In genomic region chr1:91885716-91886506, GRCh38 we compare ENCODE assay signal across 8 cellular contexts. TPM values are rescaled to one million over a fixed set of nuclear protein-coding genes. Genes with fewer than 3 reads are reported as not detected.
A peak's percentile ranks its signal among the peaks of the same experiment; 100 is the strongest.
DNase-seq lines count a peak whose midpoint lies in the region; ATAC-seq and TF ChIP-seq lines count a peak whose summit lies in the region.

TSS of gene TGFBR3 (minus strand) at chr1:91886151. CDS start at chr1:91861531, 24,620 bp downstream.

- ATAC-seq in HG02970 (IDR thresholded peaks at IDR 0.05; ENCODE audit: low FRiP score, unreplicated experiment): peak; percentile 53

- H3K36me3 ChIP-seq in kidney epithelial cell (ENCODE audit: control insufficient read depth, insufficient read depth, low read length): no peaks in the 10 kb centered on the region

- H3K27me3 ChIP-seq in kidney epithelial cell (ENCODE audit: control insufficient read depth, insufficient read depth, low read length): no peaks in the 10 kb centered on the region

- peak within 1 kb of the TSS; percentile 80 for H3K4me3 ChIP-seq in kidney epithelial cell (ENCODE audit: low read depth, low read length)

- peak; percentile 64 for TF ChIP-seq CTCF in kidney epithelial cell (IDR thresholded peaks at IDR 0.05; ENCODE audit: insufficient read depth, low read length, poor library complexity, severe bottlenecking)

- DNase-seq in NCI-H1436 (lab: John Stamatoyannopoulos, UW): peak; percentile 83
- no peak for DNase-seq in NCI-H1436 treated with DMSO at 0.1 percent for 48 hours (lab: John Stamatoyannopoulos, UW)
- peak; percentile 88 for DNase-seq in NCI-H2196 (lab: John Stamatoyannopoulos, UW; ENCODE audit: unreplicated experiment)
- peak; percentile 61 to 67 for DNase-seq in activated CD4-positive, alpha-beta T cell treated with anti-CD3 and anti-CD28 coated beads for 24 hours (ENCODE audit: low read depth in 2 of 2)
- DNase-seq in cerebellar cortex (ENCODE audit: low spot score): peak; percentile 69
- DNase-seq in kidney epithelial cell (ENCODE audit: low read depth): no peak
- DNase-seq in stimulated activated CD4-positive, alpha-beta T cell treated with anti-CD3 and anti-CD28 coated beads, Interleukin-15, amount 100 ng/mL, for 24 hours: peak; percentile 87

RNA-seq across cellular contexts. Expression of gene TGFBR3, which starts in this region (rescaled TPM):
- 4.2 and 5.5 TPM in 2 replicates for total RNA-seq in kidney epithelial cell

Comparison
In these comparisons a context has a peak if more than half of its experiments do, and no peak if none do; other contexts are left out.
1. DNase-seq: peak in NCI-H1436 (single experiment), NCI-H2196 (single experiment), activated CD4-positive, alpha-beta T cell treated with anti-CD3 and anti-CD28 coated beads for 24 hours (2 of 2), cerebellar cortex (single experiment) and stimulated activated CD4-positive, alpha-beta T cell treated with anti-CD3 and anti-CD28 coated beads, Interleukin-15, amount 100 ng/mL, for 24 hours (single experiment); none in NCI-H1436 treated with DMSO at 0.1 percent for 48 hours (single experiment) and kidney epithelial cell (single experiment).